In the genomic region with DNA sequence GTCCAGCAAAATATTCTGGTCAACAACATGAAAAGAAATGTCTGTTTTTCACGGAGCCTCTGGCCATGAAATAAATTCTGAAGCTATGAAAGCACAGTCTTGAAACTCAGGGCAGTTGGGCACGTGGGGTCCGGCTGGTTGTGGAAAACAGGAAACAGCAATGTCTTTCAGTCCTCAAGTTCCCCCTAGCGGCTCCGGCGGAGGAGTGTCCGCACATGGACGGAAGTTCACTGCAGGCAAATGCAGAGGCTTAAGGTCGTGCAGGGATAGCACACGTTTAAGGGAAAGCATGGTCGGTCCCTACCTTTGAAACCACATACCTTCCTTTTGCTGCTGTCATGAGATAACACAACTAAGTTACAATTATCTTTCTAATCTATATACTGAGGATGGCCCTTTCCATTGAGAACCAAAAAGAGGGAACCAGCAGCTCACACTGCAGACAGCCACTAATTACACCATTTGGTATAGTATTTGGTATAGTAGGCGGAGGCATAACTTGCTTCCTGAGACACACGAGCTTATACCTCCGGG, we compare ENCODE assay signal across 8 cellular contexts. TPM values are rescaled to one million over a fixed set of nuclear protein-coding genes. Genes with fewer than 3 reads are reported as not detected.
DNase-seq lines count a peak whose midpoint lies in the region; ATAC-seq and TF ChIP-seq lines count a peak whose summit lies in the region.

No MANE protein-coding gene starts in this region.

- H3K36me3 ChIP-seq in HAP-1 (replicated peaks) (0 out of 2 replicates have a peak, but pooled peaks cover 3% of the 10 kb centered on the region), MM.1S (replicated peaks; ENCODE audit: insufficient read depth, low read length) (no peaks in the 10 kb centered on the region), osteoblast (ENCODE audit: insufficient read depth, low read length) (no peaks in the 10 kb centered on the region), thyroid gland (peaks cover 0 to 4% of the 10 kb centered on the region in 2 donors)

- H3K9me2 ChIP-seq in MM.1S (replicated peaks; ENCODE audit: insufficient read depth, low read length): no peaks in the 10 kb centered on the region

- in situ Hi-C loops in HAP-1 (cut with MboI; ENCODE audit: low sequenced_read_pairs): loop anchor here (10.0 kb wide), 1 partner anchor 220 kb away; no protein-coding TSS in a partner anchor

- no peak overlapping the region for H3K27ac ChIP-seq in MM.1S (ENCODE audit: low read length)
- no peak overlapping the region for H3K27ac ChIP-seq in foreskin keratinocyte
- peak overlapping the region; percentile 42 for H3K27ac ChIP-seq in osteoblast (ENCODE audit: low read depth, low read length)
- H3K27ac ChIP-seq in thyroid gland: no peak overlapping the region

- intact Hi-C loops in thyroid gland (cut with DNase I): loop anchor here (2.0 kb wide), 1 partner anchor 222 kb away; no protein-coding TSS in a partner anchor

- no peak overlapping the region for H3K4me3 ChIP-seq in HAP-1
- H3K4me3 ChIP-seq in MM.1S (ENCODE audit: low read length): no peak overlapping the region
- H3K4me3 ChIP-seq in osteoblast (ENCODE audit: insufficient read depth, low read length): no peak overlapping the region
- no peak overlapping the region for H3K4me3 ChIP-seq in thyroid gland (replicated peaks in 1 of 3)

- H2AFZ ChIP-seq in MM.1S (ENCODE audit: low read length) (peak overlapping the region; percentile 59), osteoblast (ENCODE audit: low read length) (no peak overlapping the region)

- H3K4me2 ChIP-seq in MM.1S (ENCODE audit: low read depth, low read length) (peak overlapping the region; percentile 38), osteoblast (ENCODE audit: insufficient read depth, low read length) (peak overlapping the region; percentile 63)

- TF ChIP-seq POLR2A in thyroid gland (IDR thresholded peaks at IDR 0.05): no peak

- 14 to 15% methylated on average over 14 of the region's 14 CpGs for WGBS in thyroid gland, 2 donors

- H4K20me1 ChIP-seq in MM.1S (ENCODE audit: insufficient read depth, low read length): no peaks in the 10 kb centered on the region
- no peaks in the 10 kb centered on the region for H4K20me1 ChIP-seq in osteoblast (ENCODE audit: insufficient read depth, low read length)

- H3K9me3 ChIP-seq in HAP-1: no peaks in the 10 kb centered on the region
- H3K9me3 ChIP-seq in MM.1S (replicated peaks; ENCODE audit: insufficient read depth, low read length): no peaks in the 10 kb centered on the region
- H3K9me3 ChIP-seq in osteoblast (ENCODE audit: low read depth, low read length): no peaks in the 10 kb centered on the region
- H3K9me3 ChIP-seq in thyroid gland: no peaks in the 10 kb centered on the region

- H3K79me2 ChIP-seq in MM.1S (ENCODE audit: low read length) (no peaks in the 10 kb centered on the region), osteoblast (ENCODE audit: insufficient read depth, low read length) (no peaks in the 10 kb centered on the region)

- DNase-seq in GF-D8 (lab: John Stamatoyannopoulos, UW) (peak; percentile 77), HAP-1 (ENCODE audit: low spot score in 2 of 2) (peak; percentile 80 to 92), MM.1S (peak; percentile 90), SIG-M5 (lab: John Stamatoyannopoulos, UW) (peak; percentile 27), foreskin keratinocyte (peak; percentile 20 to 59), osteoblast (ENCODE audit: insufficient read length, low spot score, missing footprints) (peak; percentile 93), thyroid gland (peak; percentile 88 to 91)
- DNase-seq in activated T-helper 9 cell treated with anti-CD3 and anti-CD28 coated beads, Interleukin-2, amount 50 U/mL, for 16 hours (ENCODE audit: low read depth): peak; percentile 57

- H3K27me3 ChIP-seq in HAP-1 (ENCODE audit: low read depth) (no peaks in the 10 kb centered on the region), MM.1S (replicated peaks; ENCODE audit: insufficient read depth, low read length) (no peaks in the 10 kb centered on the region), foreskin keratinocyte (peaks cover 14% of the 10 kb centered on the region), osteoblast (ENCODE audit: insufficient read depth, low read length) (no peaks in the 10 kb centered on the region), thyroid gland (no peaks in the 10 kb centered on the region)

- no peak overlapping the region for H3K9ac ChIP-seq in MM.1S (ENCODE audit: low read length)

- ATAC-seq in foreskin keratinocyte: peak; percentile 91

- TF ChIP-seq CTCF in MM.1S (IDR thresholded peaks at IDR 0.05; ENCODE audit: low read length): peak; percentile 88
- peak; percentile 93 for TF ChIP-seq CTCF in foreskin keratinocyte (conservative IDR thresholded peaks at IDR 0.05)
- peak; percentile 95 for TF ChIP-seq CTCF in osteoblast (IDR thresholded peaks at IDR 0.05; ENCODE audit: extremely low read depth, low read depth, low read length)
- TF ChIP-seq CTCF in thyroid gland (IDR thresholded peaks at IDR 0.05): peak; percentile 42 to 95 (median 84)

- H3K4me1 ChIP-seq in HAP-1 (peaks cover 19% of the 10 kb centered on the region), MM.1S (ENCODE audit: low read length) (peaks cover 6% of the 10 kb centered on the region), foreskin keratinocyte (no peaks in the 10 kb centered on the region), osteoblast (ENCODE audit: insufficient read depth, low read length) (peaks cover 12% of the 10 kb centered on the region), thyroid gland (no peaks in the 10 kb centered on the region)

- no peaks in the 10 kb centered on the region for H3F3A ChIP-seq in MM.1S (ENCODE audit: insufficient read depth, low read length)

RNA-seq across cellular contexts. Expression of gene NFATC2, which starts 52.5 kb away (rescaled TPM):
- total RNA-seq in foreskin keratinocyte (under 0.01 TPM in 1 of 2 replicates, not detected in the other), osteoblast (0.29 and 0.36 TPM in 2 replicates), thyroid gland (10 to 100 TPM in 1 of 4 donors, 1 to 10 TPM in 3; 7.5 to 12.6 (median 8.5) TPM)
- polyA plus RNA-seq in foreskin keratinocyte: under 0.01 TPM in 1 of 2 replicates, not detected in the other

Comparison
In these comparisons a context has a peak if more than half of its experiments do, and no peak if none do; other contexts are left out.
1. DNase-seq: peak in every context shown above with its lines; median percentile 93 in osteoblast; 90 in MM.1S; 90 in thyroid gland; 86 in HAP-1; 77 in GF-D8; 57 in activated T-helper 9 cell treated with anti-CD3 and anti-CD28 coated beads, Interleukin-2, amount 50 U/mL, for 16 hours; 40 in foreskin keratinocyte; 27 in SIG-M5.